9 cellular contexts compared by ENCODE assay signal in the genomic region with DNA sequence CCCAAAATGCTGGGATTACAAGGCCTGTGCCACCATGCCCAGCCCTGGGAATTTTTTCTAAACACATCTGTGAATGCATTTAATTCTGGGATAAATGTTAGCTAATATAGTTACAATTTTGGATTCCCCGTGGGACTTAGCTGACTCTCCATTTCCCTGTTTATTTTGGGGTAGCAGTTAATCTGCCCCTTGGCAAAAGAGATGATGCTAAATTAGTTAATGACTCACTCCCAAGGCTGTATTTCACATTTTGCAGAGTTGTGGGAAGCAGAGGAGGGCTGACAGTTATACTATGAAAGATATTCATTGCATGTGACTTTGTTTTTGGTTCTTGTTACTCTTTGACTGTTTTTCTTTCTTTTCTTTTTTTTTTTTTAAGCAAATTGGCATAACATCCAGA. TPM values are rescaled to one million over a fixed set of nuclear protein-coding genes. Genes with fewer than 3 reads are reported as not detected.
DNase-seq lines count a peak whose midpoint lies in the region; ATAC-seq and TF ChIP-seq lines count a peak whose summit lies in the region.
"Had no signal": no experiment of that assay in that cellular context is flagged by ENCODE, and none has a peak within 500 bp of the region (broad histone marks: within the 10 kb centered on the region; RNA-seq: fewer than 3 reads in every experiment).

No MANE protein-coding gene starts in this region.

- H3K36me3 Mint-ChIP-seq in WTC11 (peaks cover 35% of the 10 kb centered on the region), type B pancreatic cell (peaks cover 8% of the 10 kb centered on the region)

- DNase-seq in Right ventricle myocardium inferior (ENCODE audit: missing footprints) (no peak), Right ventricle myocardium superior (no peak), WTC11 (ENCODE audit: low spot score) (no peak), fibroblast of villous mesenchyme (ENCODE audit: low read depth) (peak; percentile 88), type B pancreatic cell (ENCODE audit: extremely low spot score, unreplicated experiment) (no peak), NCI-H187 (lab: John Stamatoyannopoulos, UW) (no peak), epidermal melanocyte (ENCODE audit: insufficient read length, low spot score) (no peak), NCI-H1092 (lab: John Stamatoyannopoulos, UW) (no peak)
- DNase-seq: activated effector memory CD4-positive, alpha-beta T cell treated with Interleukin-2 at 50 U/mL for 16 hours had no signal

- H3K4me1 Mint-ChIP-seq in WTC11 (peaks cover 60% of the 10 kb centered on the region), type B pancreatic cell (ENCODE audit: unreplicated experiment) (peaks cover 41% of the 10 kb centered on the region)

- CTCF ChIA-PET in WTC11 (lab: Charles Lee) = no interaction called here

- ATAC-seq in Right ventricle myocardium inferior (peak; percentile 21), Right ventricle myocardium superior (ENCODE audit: poor library complexity) (no peak), WTC11 (no peak)

- H3K4me3 ChIP-seq in fibroblast of villous mesenchyme (ENCODE audit: low read depth, low read length) = peak overlapping the region; percentile 3

- H3K27ac Mint-ChIP-seq in WTC11 (no peak overlapping the region), type B pancreatic cell (no peak overlapping the region)

- TF ChIP-seq CTCF in WTC11 (IDR thresholded peaks at IDR 0.05) (no peak), fibroblast of villous mesenchyme (IDR thresholded peaks at IDR 0.05; ENCODE audit: insufficient read depth, low read depth, low read length) (no peak), type B pancreatic cell (conservative IDR thresholded peaks at IDR 0.05) (no peak)

- H3K4me3 Mint-ChIP-seq in WTC11 (peak overlapping the region; percentile 99), type B pancreatic cell (peak overlapping the region; percentile 68)

- POLR2A ChIA-PET in WTC11 (lab: Charles Lee) = interaction anchor here (2.2 kb wide), 1 partner anchor 23 kb away, joined by 8 read pairs; a partner anchor contains a TSS

- H3K9me3 Mint-ChIP-seq in WTC11 (no peaks in the 10 kb centered on the region; the same call in 1 of the 2 replicates), type B pancreatic cell (peaks cover 5% of the 10 kb centered on the region)

- peaks cover 10% of the 10 kb centered on the region for H3K27me3 Mint-ChIP-seq in WTC11 (ENCODE audit: low read depth)
- H3K27me3 Mint-ChIP-seq in type B pancreatic cell = peaks cover 8% of the 10 kb centered on the region

- intact Hi-C loops in Right ventricle myocardium inferior (cut with DNase I) = no loop called here
- intact Hi-C loops in Right ventricle myocardium superior (cut with DNase I) = no loop called here

TF ChIP-seq in WTC11, 78 proteins besides CTCF, POLR2A, EP300 and RAD21 (continues in another document):
- TF ChIP-seq RORB (CRISPR knock-in tag; IDR thresholded peaks at IDR 0.05) = no peak
- TF ChIP-seq, protein P1, sequence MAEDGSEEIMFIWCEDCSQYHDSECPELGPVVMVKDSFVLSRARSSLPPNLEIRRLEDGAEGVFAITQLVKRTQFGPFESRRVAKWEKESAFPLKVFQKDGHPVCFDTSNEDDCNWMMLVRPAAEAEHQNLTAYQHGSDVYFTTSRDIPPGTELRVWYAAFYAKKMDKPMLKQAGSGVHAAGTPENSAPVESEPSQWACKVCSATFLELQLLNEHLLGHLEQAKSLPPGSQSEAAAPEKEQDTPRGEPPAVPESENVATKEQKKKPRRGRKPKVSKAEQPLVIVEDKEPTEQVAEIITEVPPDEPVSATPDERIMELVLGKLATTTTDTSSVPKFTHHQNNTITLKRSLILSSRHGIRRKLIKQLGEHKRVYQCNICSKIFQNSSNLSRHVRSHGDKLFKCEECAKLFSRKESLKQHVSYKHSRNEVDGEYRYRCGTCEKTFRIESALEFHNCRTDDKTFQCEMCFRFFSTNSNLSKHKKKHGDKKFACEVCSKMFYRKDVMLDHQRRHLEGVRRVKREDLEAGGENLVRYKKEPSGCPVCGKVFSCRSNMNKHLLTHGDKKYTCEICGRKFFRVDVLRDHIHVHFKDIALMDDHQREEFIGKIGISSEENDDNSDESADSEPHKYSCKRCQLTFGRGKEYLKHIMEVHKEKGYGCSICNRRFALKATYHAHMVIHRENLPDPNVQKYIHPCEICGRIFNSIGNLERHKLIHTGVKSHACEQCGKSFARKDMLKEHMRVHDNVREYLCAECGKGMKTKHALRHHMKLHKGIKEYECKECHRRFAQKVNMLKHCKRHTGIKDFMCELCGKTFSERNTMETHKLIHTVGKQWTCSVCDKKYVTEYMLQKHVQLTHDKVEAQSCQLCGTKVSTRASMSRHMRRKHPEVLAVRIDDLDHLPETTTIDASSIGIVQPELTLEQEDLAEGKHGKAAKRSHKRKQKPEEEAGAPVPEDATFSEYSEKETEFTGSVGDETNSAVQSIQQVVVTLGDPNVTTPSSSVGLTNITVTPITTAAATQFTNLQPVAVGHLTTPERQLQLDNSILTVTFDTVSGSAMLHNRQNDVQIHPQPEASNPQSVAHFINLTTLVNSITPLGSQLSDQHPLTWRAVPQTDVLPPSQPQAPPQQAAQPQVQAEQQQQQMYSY (CRISPR knock-in tag; IDR thresholded peaks at IDR 0.05) = no peak
- TF ChIP-seq, protein P2, sequence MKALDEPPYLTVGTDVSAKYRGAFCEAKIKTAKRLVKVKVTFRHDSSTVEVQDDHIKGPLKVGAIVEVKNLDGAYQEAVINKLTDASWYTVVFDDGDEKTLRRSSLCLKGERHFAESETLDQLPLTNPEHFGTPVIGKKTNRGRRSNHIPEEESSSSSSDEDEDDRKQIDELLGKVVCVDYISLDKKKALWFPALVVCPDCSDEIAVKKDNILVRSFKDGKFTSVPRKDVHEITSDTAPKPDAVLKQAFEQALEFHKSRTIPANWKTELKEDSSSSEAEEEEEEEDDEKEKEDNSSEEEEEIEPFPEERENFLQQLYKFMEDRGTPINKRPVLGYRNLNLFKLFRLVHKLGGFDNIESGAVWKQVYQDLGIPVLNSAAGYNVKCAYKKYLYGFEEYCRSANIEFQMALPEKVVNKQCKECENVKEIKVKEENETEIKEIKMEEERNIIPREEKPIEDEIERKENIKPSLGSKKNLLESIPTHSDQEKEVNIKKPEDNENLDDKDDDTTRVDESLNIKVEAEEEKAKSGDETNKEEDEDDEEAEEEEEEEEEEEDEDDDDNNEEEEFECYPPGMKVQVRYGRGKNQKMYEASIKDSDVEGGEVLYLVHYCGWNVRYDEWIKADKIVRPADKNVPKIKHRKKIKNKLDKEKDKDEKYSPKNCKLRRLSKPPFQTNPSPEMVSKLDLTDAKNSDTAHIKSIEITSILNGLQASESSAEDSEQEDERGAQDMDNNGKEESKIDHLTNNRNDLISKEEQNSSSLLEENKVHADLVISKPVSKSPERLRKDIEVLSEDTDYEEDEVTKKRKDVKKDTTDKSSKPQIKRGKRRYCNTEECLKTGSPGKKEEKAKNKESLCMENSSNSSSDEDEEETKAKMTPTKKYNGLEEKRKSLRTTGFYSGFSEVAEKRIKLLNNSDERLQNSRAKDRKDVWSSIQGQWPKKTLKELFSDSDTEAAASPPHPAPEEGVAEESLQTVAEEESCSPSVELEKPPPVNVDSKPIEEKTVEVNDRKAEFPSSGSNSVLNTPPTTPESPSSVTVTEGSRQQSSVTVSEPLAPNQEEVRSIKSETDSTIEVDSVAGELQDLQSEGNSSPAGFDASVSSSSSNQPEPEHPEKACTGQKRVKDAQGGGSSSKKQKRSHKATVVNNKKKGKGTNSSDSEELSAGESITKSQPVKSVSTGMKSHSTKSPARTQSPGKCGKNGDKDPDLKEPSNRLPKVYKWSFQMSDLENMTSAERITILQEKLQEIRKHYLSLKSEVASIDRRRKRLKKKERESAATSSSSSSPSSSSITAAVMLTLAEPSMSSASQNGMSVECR (CRISPR knock-in tag; IDR thresholded peaks at IDR 0.05; ENCODE audit: borderline replicate concordance) = no peak
- TF ChIP-seq, protein P3, sequence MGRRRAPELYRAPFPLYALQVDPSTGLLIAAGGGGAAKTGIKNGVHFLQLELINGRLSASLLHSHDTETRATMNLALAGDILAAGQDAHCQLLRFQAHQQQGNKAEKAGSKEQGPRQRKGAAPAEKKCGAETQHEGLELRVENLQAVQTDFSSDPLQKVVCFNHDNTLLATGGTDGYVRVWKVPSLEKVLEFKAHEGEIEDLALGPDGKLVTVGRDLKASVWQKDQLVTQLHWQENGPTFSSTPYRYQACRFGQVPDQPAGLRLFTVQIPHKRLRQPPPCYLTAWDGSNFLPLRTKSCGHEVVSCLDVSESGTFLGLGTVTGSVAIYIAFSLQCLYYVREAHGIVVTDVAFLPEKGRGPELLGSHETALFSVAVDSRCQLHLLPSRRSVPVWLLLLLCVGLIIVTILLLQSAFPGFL (CRISPR knock-in tag; IDR thresholded peaks at IDR 0.05; ENCODE audit: borderline replicate concordance) = no peak
- TF ChIP-seq EMX1 (CRISPR knock-in tag; IDR thresholded peaks at IDR 0.05) = no peak
- TF ChIP-seq, protein P4, sequence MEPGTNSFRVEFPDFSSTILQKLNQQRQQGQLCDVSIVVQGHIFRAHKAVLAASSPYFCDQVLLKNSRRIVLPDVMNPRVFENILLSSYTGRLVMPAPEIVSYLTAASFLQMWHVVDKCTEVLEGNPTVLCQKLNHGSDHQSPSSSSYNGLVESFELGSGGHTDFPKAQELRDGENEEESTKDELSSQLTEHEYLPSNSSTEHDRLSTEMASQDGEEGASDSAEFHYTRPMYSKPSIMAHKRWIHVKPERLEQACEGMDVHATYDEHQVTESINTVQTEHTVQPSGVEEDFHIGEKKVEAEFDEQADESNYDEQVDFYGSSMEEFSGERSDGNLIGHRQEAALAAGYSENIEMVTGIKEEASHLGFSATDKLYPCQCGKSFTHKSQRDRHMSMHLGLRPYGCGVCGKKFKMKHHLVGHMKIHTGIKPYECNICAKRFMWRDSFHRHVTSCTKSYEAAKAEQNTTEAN (CRISPR knock-in tag; IDR thresholded peaks at IDR 0.05) = no peak
- no peak for TF ChIP-seq ZBTB21 (CRISPR knock-in tag; IDR thresholded peaks at IDR 0.05; ENCODE audit: borderline replicate concordance)
- no peak for TF ChIP-seq NFATC4 (CRISPR knock-in tag; IDR thresholded peaks at IDR 0.05)
- no peak for TF ChIP-seq GABPB1 (CRISPR knock-in tag; IDR thresholded peaks at IDR 0.05)
- no peak for TF ChIP-seq ZNF396 (CRISPR knock-in tag; IDR thresholded peaks at IDR 0.05; ENCODE audit: borderline replicate concordance)

RNA-seq across cellular contexts. Expression of a gene that starts 3.2 kb away (rescaled TPM):
- total RNA-seq in Right ventricle myocardium inferior (24.2 TPM), Right ventricle myocardium superior (19.0 TPM), WTC11 (2021) (192 to 251 TPM (median 193 TPM) in 3 replicates), fibroblast of villous mesenchyme (174 and 177 TPM in 2 replicates), type B pancreatic cell (ENCODE audit: low replicate concordance) (73.5 and 85.9 TPM in 2 replicates)

RNA-seq across cellular contexts. Expression of a gene that starts 22.9 kb away (rescaled TPM):
- total RNA-seq in Right ventricle myocardium inferior (59.3 TPM), Right ventricle myocardium superior (53.1 TPM), WTC11 (2021) (84.9 to 92.6 TPM (median 88.2 TPM) in 3 replicates), fibroblast of villous mesenchyme (102 and 155 TPM in 2 replicates), type B pancreatic cell (ENCODE audit: low replicate concordance) (95.4 and 108 TPM in 2 replicates)

RNA-seq across cellular contexts. Expression of a gene that starts 53.9 kb away (rescaled TPM):
- total RNA-seq in Right ventricle myocardium inferior (88.4 TPM), Right ventricle myocardium superior (89.6 TPM), WTC11 (2021) (58.2 to 66.1 TPM (median 65.8 TPM) in 3 replicates), fibroblast of villous mesenchyme (41.2 and 50.1 TPM in 2 replicates), type B pancreatic cell (ENCODE audit: low replicate concordance) (35.6 and 54.3 TPM in 2 replicates)
